12 cellular contexts compared by ENCODE assay signal in the genomic region with DNA sequence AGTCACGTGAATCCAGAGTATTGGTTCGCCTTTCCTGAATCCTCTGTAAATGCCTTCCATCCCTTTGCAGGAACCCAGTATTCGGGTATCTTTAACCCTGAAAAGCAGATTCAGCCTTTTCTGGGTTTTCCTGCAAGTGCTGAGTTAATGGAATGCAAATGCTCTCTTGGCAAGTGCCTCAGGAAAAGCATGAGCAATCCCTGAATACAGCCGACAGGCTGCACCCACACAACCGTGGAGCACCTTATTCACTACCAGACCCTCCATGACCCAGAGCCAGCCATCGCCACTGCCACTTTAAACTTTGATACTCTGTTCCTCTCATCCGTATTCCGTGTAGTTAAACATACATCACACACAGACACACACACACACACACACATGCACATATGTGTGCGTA.
"Had no signal": no experiment of that assay in that cellular context is flagged by ENCODE, and none has a peak within 500 bp of the region (broad histone marks: within the 10 kb centered on the region; RNA-seq: fewer than 3 reads in every experiment).

No MANE protein-coding gene starts in this region.

- DNase-seq: activated naive CD4-positive, alpha-beta T cell treated with anti-CD3 and anti-CD28 coated beads, Interleukin-2, amount 50 U/mL, for 16 hours; adrenal gland; body of pancreas; endodermal cell; kidney glomerular epithelial cell; naive B cell had no signal

- H3K9me3 ChIP-seq: adrenal gland, body of pancreas, right atrium auricular region, vagina had no signal

- H3K4me3 ChIP-seq: adrenal gland, body of pancreas, right atrium auricular region, vagina had no signal

- FAIRE-seq: frontal cortex, small intestine had no signal

- H3K27ac ChIP-seq: adrenal gland, body of pancreas, parathyroid adenoma, right atrium auricular region, vagina had no signal

- H3K27me3 ChIP-seq: adrenal gland, body of pancreas, right atrium auricular region, vagina had no signal

- H3K4me1 ChIP-seq: adrenal gland, parathyroid adenoma, right atrium auricular region, vagina had no signal

- H3K36me3 ChIP-seq: adrenal gland, right atrium auricular region, vagina had no signal

- ATAC-seq: activated CD4-positive, CD25-positive, alpha-beta regulatory T cell treated with anti-CD3 and anti-CD28 coated beads, Interleukin-2, amount 50 U/mL, for 24 hours had no signal
